Comparison of ENCODE assay signal across 1 cellular context in genomic region chr5:41369799-41370198, GRCh38.
TF ChIP-seq lines count a peak whose summit lies in the region.

No MANE protein-coding gene starts in this region.

TF ChIP-seq in SK-N-SH, 30 proteins besides CTCF, POLR2A, EP300 and RAD21 (continued from another document):
- no peak for TF ChIP-seq USF2 (IDR thresholded peaks at IDR 0.05; ENCODE audit: borderline replicate concordance, low read depth, low read length)
